In the genomic region with DNA sequence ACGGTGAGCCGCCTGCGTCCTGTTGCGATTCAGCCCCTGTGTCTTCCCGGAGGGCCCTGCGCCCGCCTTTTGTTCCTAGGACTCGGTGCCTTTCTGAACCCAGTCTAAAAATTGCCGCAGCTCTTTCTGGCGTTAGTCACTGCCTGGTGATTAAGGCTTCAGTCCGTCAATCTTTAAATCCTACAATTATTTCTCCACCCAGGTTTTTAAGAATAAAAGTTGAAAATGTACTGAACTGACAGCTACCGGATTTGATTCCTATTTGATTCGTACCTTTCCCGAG, we compare ENCODE assay signal across 11 cellular contexts. TPM values are rescaled to one million over a fixed set of nuclear protein-coding genes. Genes with fewer than 3 reads are reported as not detected.
DNase-seq lines count a peak whose midpoint lies in the region; ATAC-seq and TF ChIP-seq lines count a peak whose summit lies in the region.
"Had no signal": no experiment of that assay in that cellular context is flagged by ENCODE, and none has a peak within 500 bp of the region (broad histone marks: within the 10 kb centered on the region; RNA-seq: fewer than 3 reads in every experiment).

No MANE protein-coding gene starts in this region.

- no peak for DNase-seq in CD8-positive, alpha-beta T cell
- DNase-seq in NCI-H1417 (lab: John Stamatoyannopoulos, UW), result peak in 2 of 3 experiments; percentile 76 to 84
- no peak for DNase-seq in epithelial cell of proximal tubule (ENCODE audit: low read depth)
- DNase-seq in neural crest cell (ENCODE audit: low read depth, low spot score), result no peak
- DNase-seq in SHP77 treated with DMSO at 0.1 percent for 48 hours (lab: John Stamatoyannopoulos, UW), result no peak
- no peak for DNase-seq in activated CD4-positive, alpha-beta T cell treated with anti-CD3 and anti-CD28 coated beads for 4 hours
- DNase-seq: gastrocnemius medialis, NCI-H1694, PC-3 had no signal

- H3K9me3 ChIP-seq in CD8-positive, alpha-beta T cell (ENCODE audit: low read length), result no peaks in the 10 kb centered on the region
- H3K9me3 ChIP-seq: gastrocnemius medialis had no signal

- no peaks in the 10 kb centered on the region for H3K4me1 ChIP-seq in CD8-positive, alpha-beta T cell (ENCODE audit: insufficient read depth, low read length)

- no peaks in the 10 kb centered on the region for H3K27me3 Mint-ChIP-seq in CD8-positive, alpha-beta T cell (ENCODE audit: low read depth)
- H3K27me3 Mint-ChIP-seq in neural crest cell (ENCODE audit: low read depth), result no peaks in the 10 kb centered on the region

- ATAC-seq in CD8-positive, alpha-beta T cell, result no peak
- ATAC-seq in GM19324 (IDR thresholded peaks at IDR 0.05; ENCODE audit: low FRiP score, unreplicated experiment) (no peak), HG03460 (IDR thresholded peaks at IDR 0.05; ENCODE audit: unreplicated experiment) (no peak)
- ATAC-seq: PC-3 had no signal

- intact Hi-C loops in CD8-positive, alpha-beta T cell (cut with DNase I, micrococcal nuclease), result no loop called here

- POLR2A ChIA-PET in CD8-positive, alpha-beta T cell (lab: Charles Lee), result no interaction called here

- H3K4me3 Mint-ChIP-seq in CD8-positive, alpha-beta T cell, result peak overlapping the region; percentile 73
- peak overlapping the region; percentile 61 for H3K4me3 Mint-ChIP-seq in neural crest cell

- no peak for TF ChIP-seq CTCF in CD8-positive, alpha-beta T cell (IDR thresholded peaks at IDR 0.05)
- TF ChIP-seq CTCF in epithelial cell of proximal tubule (conservative IDR thresholded peaks at IDR 0.05; ENCODE audit: low read depth, low read length), result no peak
- no peak for TF ChIP-seq CTCF in neural crest cell (conservative IDR thresholded peaks at IDR 0.05)

- H3K4me1 Mint-ChIP-seq in CD8-positive, alpha-beta T cell (ENCODE audit: low read depth), result peaks cover 8% of the 10 kb centered on the region
- H3K4me1 Mint-ChIP-seq in neural crest cell, result peaks cover 24% of the 10 kb centered on the region

- CTCF ChIA-PET in CD8-positive, alpha-beta T cell (lab: Charles Lee), result interaction anchor here (2.1 kb wide), 1 partner anchor 11 kb away, joined by 6 read pairs; no protein-coding TSS in a partner anchor

- no peaks in the 10 kb centered on the region for H3K27me3 ChIP-seq in CD8-positive, alpha-beta T cell (ENCODE audit: insufficient read depth, low read length)
- H3K27me3 ChIP-seq: gastrocnemius medialis had no signal

- peaks cover under 1% of the 10 kb centered on the region for H3K9me3 Mint-ChIP-seq in CD8-positive, alpha-beta T cell
- no peaks in the 10 kb centered on the region for H3K9me3 Mint-ChIP-seq in neural crest cell

- H3K27ac Mint-ChIP-seq in CD8-positive, alpha-beta T cell, result no peak overlapping the region
- peak overlapping the region; percentile 14 for H3K27ac Mint-ChIP-seq in neural crest cell (ENCODE audit: unreplicated experiment)

- no peaks in the 10 kb centered on the region for H3K36me3 ChIP-seq in CD8-positive, alpha-beta T cell (ENCODE audit: insufficient read depth, low read length)
- H3K36me3 ChIP-seq: gastrocnemius medialis had no signal

- no peak overlapping the region for H3K4me3 ChIP-seq in CD8-positive, alpha-beta T cell (ENCODE audit: low read depth, low read length)
- H3K4me3 ChIP-seq in epithelial cell of proximal tubule (ENCODE audit: low read depth, low read length), result peak overlapping the region; percentile 41
- H3K4me3 ChIP-seq: gastrocnemius medialis had no signal

- peaks cover 6% of the 10 kb centered on the region for H3K36me3 Mint-ChIP-seq in CD8-positive, alpha-beta T cell
- H3K36me3 Mint-ChIP-seq in neural crest cell (ENCODE audit: low read depth), result peaks cover 3% of the 10 kb centered on the region

- H3K27ac ChIP-seq in CD8-positive, alpha-beta T cell (ENCODE audit: low read depth, low read length), result no peak overlapping the region

RNA-seq across cellular contexts. Expression of a gene that starts 16.2 kb away (rescaled TPM):
- total RNA-seq in CD8-positive, alpha-beta T cell, result 10 to 100 TPM; 60.3 to 71.1 TPM
- total RNA-seq in epithelial cell of proximal tubule (121 and 130 TPM in 2 replicates), neural crest cell (59.3 and 67.3 TPM in 2 replicates)

RNA-seq across cellular contexts. Expression of a gene that starts 43.4 kb away (rescaled TPM):
- total RNA-seq in CD8-positive, alpha-beta T cell, result 10 to 100 TPM; 24.3 to 26.1 TPM
- 37.6 and 49.2 TPM in 2 replicates for total RNA-seq in epithelial cell of proximal tubule
- total RNA-seq in neural crest cell, result 68.8 and 70.4 TPM in 2 replicates

RNA-seq across cellular contexts. Expression of a gene that starts 43.4 kb away (rescaled TPM):
- 1 to 10 TPM in 1 of 2 experiments, under 1 TPM in 1; 0.64 to 1.3 TPM for total RNA-seq in CD8-positive, alpha-beta T cell
- total RNA-seq in epithelial cell of proximal tubule (0.12 and 0.72 TPM in 2 replicates), neural crest cell (2.3 and 2.5 TPM in 2 replicates)

Comparison
In these comparisons a context has a peak if more than half of its experiments do, and no peak if none do; other contexts are left out.
1. DNase-seq: peak in NCI-H1417 (2 of 3); none in CD8-positive, alpha-beta T cell (0 of 7), epithelial cell of proximal tubule (single experiment), neural crest cell (single experiment), SHP77 treated with DMSO at 0.1 percent for 48 hours (single experiment) and activated CD4-positive, alpha-beta T cell treated with anti-CD3 and anti-CD28 coated beads for 4 hours (0 of 2).